Comparison of ENCODE assay signal across 1 cellular context in the genomic region with DNA sequence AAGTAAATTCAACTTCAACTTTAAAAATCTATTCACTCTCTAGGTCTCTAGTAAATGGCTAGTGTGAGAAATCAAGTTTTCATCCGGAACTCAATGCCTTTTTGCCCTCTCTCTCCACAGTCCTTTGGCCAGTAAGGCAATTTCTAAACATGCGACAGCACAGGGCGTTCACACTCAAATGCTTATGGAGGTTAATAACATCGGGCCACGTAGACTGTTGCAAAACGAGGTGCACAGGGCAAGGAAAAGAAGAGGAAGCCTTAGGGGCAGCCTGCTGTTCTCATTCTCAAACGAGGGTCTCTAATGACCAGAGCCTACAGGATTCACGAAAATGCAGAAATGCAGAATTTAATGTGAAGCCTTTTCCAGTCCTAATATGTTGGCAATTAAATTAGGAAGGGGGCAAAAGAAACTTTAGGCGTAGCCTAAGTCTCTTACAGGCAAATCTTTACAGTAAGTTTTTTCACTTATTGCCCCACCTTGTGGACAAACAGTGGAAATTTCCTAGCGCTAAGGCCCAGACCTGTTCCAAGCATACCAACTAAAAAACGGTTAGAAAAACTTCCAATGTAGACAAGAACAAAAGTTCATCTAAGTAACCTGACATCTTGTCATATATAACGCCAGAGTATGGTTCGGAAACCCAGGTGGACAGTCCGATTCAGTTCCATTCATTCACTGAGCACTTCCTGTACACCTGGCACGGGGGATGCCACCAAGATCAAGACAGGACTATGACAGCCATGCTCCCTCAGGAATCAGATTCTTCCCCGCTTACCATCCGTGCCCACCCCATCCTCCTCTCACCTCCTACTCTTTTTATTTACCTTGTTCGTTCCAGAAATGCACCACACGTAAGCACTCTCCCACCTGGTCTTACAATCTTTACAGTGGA.
TF ChIP-seq lines count a peak whose summit lies in the region.

No MANE protein-coding gene starts in this region.

TF ChIP-seq in GM23338, 12 proteins besides CTCF, POLR2A, EP300 and RAD21 (continued from another document):
- TF ChIP-seq, protein P1, sequence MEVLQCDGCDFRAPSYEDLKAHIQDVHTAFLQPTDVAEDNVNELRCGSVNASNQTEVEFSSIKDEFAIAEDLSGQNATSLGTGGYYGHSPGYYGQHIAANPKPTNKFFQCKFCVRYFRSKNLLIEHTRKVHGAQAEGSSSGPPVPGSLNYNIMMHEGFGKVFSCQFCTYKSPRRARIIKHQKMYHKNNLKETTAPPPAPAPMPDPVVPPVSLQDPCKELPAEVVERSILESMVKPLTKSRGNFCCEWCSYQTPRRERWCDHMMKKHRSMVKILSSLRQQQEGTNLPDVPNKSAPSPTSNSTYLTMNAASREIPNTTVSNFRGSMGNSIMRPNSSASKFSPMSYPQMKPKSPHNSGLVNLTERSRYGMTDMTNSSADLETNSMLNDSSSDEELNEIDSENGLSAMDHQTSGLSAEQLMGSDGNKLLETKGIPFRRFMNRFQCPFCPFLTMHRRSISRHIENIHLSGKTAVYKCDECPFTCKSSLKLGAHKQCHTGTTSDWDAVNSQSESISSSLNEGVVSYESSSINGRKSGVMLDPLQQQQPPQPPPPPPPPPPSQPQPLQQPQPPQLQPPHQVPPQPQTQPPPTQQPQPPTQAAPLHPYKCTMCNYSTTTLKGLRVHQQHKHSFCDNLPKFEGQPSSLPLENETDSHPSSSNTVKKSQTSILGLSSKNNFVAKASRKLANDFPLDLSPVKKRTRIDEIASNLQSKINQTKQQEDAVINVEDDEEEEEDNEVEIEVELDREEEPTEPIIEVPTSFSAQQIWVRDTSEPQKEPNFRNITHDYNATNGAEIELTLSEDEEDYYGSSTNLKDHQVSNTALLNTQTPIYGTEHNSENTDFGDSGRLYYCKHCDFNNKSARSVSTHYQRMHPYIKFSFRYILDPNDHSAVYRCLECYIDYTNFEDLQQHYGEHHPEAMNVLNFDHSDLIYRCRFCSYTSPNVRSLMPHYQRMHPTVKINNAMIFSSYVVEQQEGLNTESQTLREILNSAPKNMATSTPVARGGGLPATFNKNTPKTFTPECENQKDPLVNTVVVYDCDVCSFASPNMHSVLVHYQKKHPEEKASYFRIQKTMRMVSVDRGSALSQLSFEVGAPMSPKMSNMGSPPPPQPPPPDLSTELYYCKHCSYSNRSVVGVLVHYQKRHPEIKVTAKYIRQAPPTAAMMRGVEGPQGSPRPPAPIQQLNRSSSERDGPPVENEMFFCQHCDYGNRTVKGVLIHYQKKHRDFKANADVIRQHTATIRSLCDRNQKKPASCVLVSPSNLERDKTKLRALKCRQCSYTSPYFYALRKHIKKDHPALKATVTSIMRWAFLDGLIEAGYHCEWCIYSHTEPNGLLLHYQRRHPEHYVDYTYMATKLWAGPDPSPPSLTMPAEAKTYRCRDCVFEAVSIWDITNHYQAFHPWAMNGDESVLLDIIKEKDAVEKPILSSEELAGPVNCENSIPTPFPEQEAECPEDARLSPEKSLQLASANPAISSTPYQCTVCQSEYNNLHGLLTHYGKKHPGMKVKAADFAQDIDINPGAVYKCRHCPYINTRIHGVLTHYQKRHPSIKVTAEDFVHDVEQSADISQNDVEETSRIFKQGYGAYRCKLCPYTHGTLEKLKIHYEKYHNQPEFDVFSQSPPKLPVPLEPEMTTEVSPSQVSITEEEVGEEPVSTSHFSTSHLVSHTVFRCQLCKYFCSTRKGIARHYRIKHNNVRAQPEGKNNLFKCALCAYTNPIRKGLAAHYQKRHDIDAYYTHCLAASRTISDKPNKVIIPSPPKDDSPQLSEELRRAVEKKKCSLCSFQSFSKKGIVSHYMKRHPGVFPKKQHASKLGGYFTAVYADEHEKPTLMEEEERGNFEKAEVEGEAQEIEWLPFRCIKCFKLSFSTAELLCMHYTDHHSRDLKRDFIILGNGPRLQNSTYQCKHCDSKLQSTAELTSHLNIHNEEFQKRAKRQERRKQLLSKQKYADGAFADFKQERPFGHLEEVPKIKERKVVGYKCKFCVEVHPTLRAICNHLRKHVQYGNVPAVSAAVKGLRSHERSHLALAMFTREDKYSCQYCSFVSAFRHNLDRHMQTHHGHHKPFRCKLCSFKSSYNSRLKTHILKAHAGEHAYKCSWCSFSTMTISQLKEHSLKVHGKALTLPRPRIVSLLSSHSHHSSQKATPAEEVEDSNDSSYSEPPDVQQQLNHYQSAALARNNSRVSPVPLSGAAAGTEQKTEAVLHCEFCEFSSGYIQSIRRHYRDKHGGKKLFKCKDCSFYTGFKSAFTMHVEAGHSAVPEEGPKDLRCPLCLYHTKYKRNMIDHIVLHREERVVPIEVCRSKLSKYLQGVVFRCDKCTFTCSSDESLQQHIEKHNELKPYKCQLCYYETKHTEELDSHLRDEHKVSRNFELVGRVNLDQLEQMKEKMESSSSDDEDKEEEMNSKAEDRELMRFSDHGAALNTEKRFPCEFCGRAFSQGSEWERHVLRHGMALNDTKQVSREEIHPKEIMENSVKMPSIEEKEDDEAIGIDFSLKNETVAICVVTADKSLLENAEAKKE (CRISPR knock-in tag; IDR thresholded peaks at IDR 0.05): no peak
- TF ChIP-seq EZH2 (IDR thresholded peaks at IDR 0.05; ENCODE audit: low read depth, unreplicated experiment) (no peak), JUNB (IDR thresholded peaks at IDR 0.05; ENCODE audit: unreplicated experiment) (no peak), NANOG (IDR thresholded peaks at IDR 0.05; ENCODE audit: borderline replicate concordance) (no peak), CREB1 (CRISPR knock-in tag; IDR thresholded peaks at IDR 0.05; ENCODE audit: low read depth) (no peak), ZNF331 (CRISPR knock-in tag; IDR thresholded peaks at IDR 0.05; ENCODE audit: low read depth) (no peak), EZH2phosphoT487 (IDR thresholded peaks at IDR 0.05; ENCODE audit: unreplicated experiment) (no peak)
- TF ChIP-seq, protein P2, sequence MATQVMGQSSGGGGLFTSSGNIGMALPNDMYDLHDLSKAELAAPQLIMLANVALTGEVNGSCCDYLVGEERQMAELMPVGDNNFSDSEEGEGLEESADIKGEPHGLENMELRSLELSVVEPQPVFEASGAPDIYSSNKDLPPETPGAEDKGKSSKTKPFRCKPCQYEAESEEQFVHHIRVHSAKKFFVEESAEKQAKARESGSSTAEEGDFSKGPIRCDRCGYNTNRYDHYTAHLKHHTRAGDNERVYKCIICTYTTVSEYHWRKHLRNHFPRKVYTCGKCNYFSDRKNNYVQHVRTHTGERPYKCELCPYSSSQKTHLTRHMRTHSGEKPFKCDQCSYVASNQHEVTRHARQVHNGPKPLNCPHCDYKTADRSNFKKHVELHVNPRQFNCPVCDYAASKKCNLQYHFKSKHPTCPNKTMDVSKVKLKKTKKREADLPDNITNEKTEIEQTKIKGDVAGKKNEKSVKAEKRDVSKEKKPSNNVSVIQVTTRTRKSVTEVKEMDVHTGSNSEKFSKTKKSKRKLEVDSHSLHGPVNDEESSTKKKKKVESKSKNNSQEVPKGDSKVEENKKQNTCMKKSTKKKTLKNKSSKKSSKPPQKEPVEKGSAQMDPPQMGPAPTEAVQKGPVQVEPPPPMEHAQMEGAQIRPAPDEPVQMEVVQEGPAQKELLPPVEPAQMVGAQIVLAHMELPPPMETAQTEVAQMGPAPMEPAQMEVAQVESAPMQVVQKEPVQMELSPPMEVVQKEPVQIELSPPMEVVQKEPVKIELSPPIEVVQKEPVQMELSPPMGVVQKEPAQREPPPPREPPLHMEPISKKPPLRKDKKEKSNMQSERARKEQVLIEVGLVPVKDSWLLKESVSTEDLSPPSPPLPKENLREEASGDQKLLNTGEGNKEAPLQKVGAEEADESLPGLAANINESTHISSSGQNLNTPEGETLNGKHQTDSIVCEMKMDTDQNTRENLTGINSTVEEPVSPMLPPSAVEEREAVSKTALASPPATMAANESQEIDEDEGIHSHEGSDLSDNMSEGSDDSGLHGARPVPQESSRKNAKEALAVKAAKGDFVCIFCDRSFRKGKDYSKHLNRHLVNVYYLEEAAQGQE (IDR thresholded peaks at IDR 0.05; ENCODE audit: unreplicated experiment): no peak
- TF ChIP-seq, protein P3, sequence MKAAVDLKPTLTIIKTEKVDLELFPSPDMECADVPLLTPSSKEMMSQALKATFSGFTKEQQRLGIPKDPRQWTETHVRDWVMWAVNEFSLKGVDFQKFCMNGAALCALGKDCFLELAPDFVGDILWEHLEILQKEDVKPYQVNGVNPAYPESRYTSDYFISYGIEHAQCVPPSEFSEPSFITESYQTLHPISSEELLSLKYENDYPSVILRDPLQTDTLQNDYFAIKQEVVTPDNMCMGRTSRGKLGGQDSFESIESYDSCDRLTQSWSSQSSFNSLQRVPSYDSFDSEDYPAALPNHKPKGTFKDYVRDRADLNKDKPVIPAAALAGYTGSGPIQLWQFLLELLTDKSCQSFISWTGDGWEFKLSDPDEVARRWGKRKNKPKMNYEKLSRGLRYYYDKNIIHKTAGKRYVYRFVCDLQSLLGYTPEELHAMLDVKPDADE (IDR thresholded peaks at IDR 0.05): no peak
